1 cellular context compared by ENCODE assay signal in the genomic region with DNA sequence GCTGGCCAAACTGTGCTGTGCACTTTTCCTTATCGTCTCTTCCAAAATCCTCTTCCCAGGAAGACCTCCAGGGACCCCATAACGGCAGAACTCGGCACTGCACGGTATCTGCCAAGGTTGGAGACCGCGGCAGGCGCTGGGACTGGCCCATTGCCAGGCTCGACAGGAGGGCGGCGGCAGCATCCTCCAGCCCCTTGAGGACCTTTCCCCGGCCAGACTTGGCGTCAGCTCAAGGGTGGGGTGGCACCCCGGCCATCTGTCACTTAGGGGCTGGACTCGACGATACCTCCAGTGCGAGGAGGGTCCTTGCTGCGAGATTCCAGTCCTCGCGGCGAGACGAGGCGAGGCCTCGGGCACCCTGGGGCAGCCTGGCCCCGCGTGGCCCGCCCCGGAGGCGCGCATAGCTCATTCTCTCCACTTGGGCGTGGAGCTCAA.
TF ChIP-seq lines count a peak whose summit lies in the region.

No MANE protein-coding gene starts in this region.

TF ChIP-seq in HepG2, 621 proteins besides CTCF, POLR2A, EP300 and RAD21 (continued from another document and continues in another):
- TF ChIP-seq, protein P1, sequence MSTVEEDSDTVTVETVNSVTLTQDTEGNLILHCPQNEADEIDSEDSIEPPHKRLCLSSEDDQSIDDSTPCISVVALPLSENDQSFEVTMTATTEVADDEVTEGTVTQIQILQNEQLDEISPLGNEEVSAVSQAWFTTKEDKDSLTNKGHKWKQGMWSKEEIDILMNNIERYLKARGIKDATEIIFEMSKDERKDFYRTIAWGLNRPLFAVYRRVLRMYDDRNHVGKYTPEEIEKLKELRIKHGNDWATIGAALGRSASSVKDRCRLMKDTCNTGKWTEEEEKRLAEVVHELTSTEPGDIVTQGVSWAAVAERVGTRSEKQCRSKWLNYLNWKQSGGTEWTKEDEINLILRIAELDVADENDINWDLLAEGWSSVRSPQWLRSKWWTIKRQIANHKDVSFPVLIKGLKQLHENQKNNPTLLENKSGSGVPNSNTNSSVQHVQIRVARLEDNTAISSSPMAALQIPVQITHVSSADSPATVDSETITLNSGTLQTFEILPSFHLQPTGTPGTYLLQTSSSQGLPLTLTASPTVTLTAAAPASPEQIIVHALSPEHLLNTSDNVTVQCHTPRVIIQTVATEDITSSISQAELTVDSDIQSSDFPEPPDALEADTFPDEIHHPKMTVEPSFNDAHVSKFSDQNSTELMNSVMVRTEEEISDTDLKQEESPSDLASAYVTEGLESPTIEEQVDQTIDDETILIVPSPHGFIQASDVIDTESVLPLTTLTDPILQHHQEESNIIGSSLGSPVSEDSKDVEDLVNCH (CRISPR knock-in tag; IDR thresholded peaks at IDR 0.05): no peak
- TF ChIP-seq, protein P2, sequence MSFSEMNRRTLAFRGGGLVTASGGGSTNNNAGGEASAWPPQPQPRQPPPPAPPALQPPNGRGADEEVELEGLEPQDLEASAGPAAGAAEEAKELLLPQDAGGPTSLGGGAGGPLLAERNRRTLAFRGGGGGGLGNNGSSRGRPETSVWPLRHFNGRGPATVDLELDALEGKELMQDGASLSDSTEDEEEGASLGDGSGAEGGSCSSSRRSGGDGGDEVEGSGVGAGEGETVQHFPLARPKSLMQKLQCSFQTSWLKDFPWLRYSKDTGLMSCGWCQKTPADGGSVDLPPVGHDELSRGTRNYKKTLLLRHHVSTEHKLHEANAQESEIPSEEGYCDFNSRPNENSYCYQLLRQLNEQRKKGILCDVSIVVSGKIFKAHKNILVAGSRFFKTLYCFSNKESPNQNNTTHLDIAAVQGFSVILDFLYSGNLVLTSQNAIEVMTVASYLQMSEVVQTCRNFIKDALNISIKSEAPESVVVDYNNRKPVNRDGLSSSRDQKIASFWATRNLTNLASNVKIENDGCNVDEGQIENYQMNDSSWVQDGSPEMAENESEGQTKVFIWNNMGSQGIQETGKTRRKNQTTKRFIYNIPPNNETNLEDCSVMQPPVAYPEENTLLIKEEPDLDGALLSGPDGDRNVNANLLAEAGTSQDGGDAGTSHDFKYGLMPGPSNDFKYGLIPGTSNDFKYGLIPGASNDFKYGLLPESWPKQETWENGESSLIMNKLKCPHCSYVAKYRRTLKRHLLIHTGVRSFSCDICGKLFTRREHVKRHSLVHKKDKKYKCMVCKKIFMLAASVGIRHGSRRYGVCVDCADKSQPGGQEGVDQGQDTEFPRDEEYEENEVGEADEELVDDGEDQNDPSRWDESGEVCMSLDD (CRISPR knock-in tag; IDR thresholded peaks at IDR 0.05; ENCODE audit: borderline replicate concordance): no peak
- peak; percentile 87; the same call in 1 of the 2 replicates for TF ChIP-seq EEA1 (CRISPR knock-in tag; IDR thresholded peaks at IDR 0.05; ENCODE audit: borderline replicate concordance)
- no peak for TF ChIP-seq SSRP1 (CRISPR knock-in tag; IDR thresholded peaks at IDR 0.05)
- no peak for TF ChIP-seq RAD51 (IDR thresholded peaks at IDR 0.05; ENCODE audit: borderline replicate concordance)
- TF ChIP-seq, protein P3, sequence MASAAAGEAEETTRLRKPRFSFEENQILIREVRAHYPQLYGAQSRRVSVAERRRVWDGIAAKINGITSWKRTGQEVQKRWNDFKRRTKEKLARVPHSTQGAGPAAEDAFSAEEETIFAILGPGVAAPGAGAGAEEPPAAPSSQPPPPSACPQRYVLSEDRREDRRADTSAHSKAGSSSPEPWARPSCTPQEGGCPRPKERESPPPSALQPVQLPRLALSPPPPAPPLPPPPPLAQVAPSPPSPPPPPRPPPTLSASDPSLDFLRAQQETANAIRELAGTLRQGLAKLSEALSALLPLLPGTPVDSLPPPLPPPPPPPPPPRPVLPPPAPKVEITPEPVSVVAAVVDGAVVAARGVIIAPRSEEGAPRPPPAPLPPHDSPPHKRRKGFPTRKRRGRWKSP (CRISPR knock-in tag; IDR thresholded peaks at IDR 0.05): no peak; the same call in 1 of the 2 replicates
- no peak for TF ChIP-seq ZNF33B (CRISPR knock-in tag; IDR thresholded peaks at IDR 0.05)
- 0 out of 2 replicates have a peak, but pooled peaks have one; percentile 56 for TF ChIP-seq KDM5B (CRISPR knock-in tag; IDR thresholded peaks at IDR 0.05; ENCODE audit: borderline replicate concordance)
- no peak for TF ChIP-seq IRF2 (CRISPR knock-in tag; IDR thresholded peaks at IDR 0.05)
- TF ChIP-seq REXO4 (CRISPR knock-in tag; IDR thresholded peaks at IDR 0.05; ENCODE audit: borderline replicate concordance): no peak
- no peak for TF ChIP-seq ZNF598 (CRISPR knock-in tag; IDR thresholded peaks at IDR 0.05; ENCODE audit: borderline replicate concordance)
- TF ChIP-seq, protein P4, sequence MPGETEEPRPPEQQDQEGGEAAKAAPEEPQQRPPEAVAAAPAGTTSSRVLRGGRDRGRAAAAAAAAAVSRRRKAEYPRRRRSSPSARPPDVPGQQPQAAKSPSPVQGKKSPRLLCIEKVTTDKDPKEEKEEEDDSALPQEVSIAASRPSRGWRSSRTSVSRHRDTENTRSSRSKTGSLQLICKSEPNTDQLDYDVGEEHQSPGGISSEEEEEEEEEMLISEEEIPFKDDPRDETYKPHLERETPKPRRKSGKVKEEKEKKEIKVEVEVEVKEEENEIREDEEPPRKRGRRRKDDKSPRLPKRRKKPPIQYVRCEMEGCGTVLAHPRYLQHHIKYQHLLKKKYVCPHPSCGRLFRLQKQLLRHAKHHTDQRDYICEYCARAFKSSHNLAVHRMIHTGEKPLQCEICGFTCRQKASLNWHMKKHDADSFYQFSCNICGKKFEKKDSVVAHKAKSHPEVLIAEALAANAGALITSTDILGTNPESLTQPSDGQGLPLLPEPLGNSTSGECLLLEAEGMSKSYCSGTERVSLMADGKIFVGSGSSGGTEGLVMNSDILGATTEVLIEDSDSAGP (CRISPR knock-in tag; IDR thresholded peaks at IDR 0.05; ENCODE audit: borderline replicate concordance): no peak
- TF ChIP-seq BCL6 (CRISPR knock-in tag; IDR thresholded peaks at IDR 0.05): no peak
- 0 out of 2 replicates have a peak, but pooled peaks have one; percentile 16 for TF ChIP-seq ZFP36L1 (CRISPR knock-in tag; IDR thresholded peaks at IDR 0.05)
- TF ChIP-seq, protein P5, sequence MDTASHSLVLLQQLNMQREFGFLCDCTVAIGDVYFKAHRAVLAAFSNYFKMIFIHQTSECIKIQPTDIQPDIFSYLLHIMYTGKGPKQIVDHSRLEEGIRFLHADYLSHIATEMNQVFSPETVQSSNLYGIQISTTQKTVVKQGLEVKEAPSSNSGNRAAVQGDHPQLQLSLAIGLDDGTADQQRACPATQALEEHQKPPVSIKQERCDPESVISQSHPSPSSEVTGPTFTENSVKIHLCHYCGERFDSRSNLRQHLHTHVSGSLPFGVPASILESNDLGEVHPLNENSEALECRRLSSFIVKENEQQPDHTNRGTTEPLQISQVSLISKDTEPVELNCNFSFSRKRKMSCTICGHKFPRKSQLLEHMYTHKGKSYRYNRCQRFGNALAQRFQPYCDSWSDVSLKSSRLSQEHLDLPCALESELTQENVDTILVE (CRISPR knock-in tag; IDR thresholded peaks at IDR 0.05): no peak; the same call in 1 of the 2 replicates
- no peak for TF ChIP-seq TEAD2 (CRISPR knock-in tag; IDR thresholded peaks at IDR 0.05)
- TF ChIP-seq ZNF264 (CRISPR knock-in tag; IDR thresholded peaks at IDR 0.05): no peak
- no peak for TF ChIP-seq HDAC6 (IDR thresholded peaks at IDR 0.05; ENCODE audit: low read depth, low read length)
- TF ChIP-seq, protein P6, sequence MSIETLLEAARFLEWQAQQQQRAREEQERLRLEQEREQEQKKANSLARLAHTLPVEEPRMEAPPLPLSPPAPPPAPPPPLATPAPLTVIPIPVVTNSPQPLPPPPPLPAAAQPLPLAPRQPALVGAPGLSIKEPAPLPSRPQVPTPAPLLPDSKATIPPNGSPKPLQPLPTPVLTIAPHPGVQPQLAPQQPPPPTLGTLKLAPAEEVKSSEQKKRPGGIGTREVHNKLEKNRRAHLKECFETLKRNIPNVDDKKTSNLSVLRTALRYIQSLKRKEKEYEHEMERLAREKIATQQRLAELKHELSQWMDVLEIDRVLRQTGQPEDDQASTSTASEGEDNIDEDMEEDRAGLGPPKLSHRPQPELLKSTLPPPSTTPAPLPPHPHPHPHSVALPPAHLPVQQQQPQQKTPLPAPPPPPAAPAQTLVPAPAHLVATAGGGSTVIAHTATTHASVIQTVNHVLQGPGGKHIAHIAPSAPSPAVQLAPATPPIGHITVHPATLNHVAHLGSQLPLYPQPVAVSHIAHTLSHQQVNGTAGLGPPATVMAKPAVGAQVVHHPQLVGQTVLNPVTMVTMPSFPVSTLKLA (IDR thresholded peaks at IDR 0.05): no peak
- TF ChIP-seq ZNF510 (CRISPR knock-in tag; IDR thresholded peaks at IDR 0.05; ENCODE audit: low read depth): no peak
- TF ChIP-seq ZNF543 (CRISPR knock-in tag; IDR thresholded peaks at IDR 0.05): 0 out of 2 replicates have a peak, but pooled peaks have one; percentile 15
- TF ChIP-seq NCOA2 (CRISPR knock-in tag; IDR thresholded peaks at IDR 0.05): no peak
- TF ChIP-seq HES4 (CRISPR knock-in tag; IDR thresholded peaks at IDR 0.05; ENCODE audit: borderline replicate concordance): no peak
- TF ChIP-seq PHF20 (CRISPR knock-in tag; IDR thresholded peaks at IDR 0.05): no peak
- no peak for TF ChIP-seq PHF21A (CRISPR knock-in tag; IDR thresholded peaks at IDR 0.05)
- TF ChIP-seq ZNF326 (CRISPR knock-in tag; IDR thresholded peaks at IDR 0.05; ENCODE audit: borderline replicate concordance): no peak
- TF ChIP-seq, protein P7, sequence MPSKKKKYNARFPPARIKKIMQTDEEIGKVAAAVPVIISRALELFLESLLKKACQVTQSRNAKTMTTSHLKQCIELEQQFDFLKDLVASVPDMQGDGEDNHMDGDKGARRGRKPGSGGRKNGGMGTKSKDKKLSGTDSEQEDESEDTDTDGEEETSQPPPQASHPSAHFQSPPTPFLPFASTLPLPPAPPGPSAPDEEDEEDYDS (CRISPR knock-in tag; IDR thresholded peaks at IDR 0.05): no peak
- TF ChIP-seq ZNF207 (IDR thresholded peaks at IDR 0.05; ENCODE audit: borderline replicate concordance): no peak
- TF ChIP-seq, protein P8, sequence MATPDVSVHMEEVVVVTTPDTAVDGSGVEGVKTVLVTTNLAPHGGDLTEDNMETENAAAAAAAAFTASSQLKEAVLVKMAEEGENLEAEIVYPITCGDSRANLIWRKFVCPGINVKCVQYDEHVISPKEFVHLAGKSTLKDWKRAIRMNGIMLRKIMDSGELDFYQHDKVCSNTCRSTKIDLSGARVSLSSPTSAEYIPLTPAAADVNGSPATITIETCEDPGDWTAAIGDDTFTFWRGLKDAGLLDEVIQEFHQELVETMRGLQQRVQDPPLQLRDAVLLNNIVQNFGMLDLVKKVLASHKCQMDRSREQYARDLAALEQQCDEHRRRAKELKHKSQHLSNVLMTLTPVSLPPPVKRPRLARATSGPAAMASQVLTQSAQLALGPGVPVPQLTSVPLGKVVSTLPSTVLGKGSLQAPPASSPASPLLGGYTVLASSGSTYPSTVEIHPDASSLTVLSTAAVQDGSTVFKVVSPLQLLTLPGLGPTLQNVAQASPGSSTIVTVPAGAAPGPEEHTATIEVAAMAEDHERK (CRISPR knock-in tag; IDR thresholded peaks at IDR 0.05; ENCODE audit: low read depth): no peak
- TF ChIP-seq PPARG (CRISPR knock-in tag; conservative IDR thresholded peaks at IDR 0.05): no peak
- no peak for TF ChIP-seq TOE1 (CRISPR knock-in tag; IDR thresholded peaks at IDR 0.05)
- no peak for TF ChIP-seq FOXJ3 (CRISPR knock-in tag; IDR thresholded peaks at IDR 0.05; ENCODE audit: borderline replicate concordance)
- TF ChIP-seq ZNF343 (CRISPR knock-in tag; IDR thresholded peaks at IDR 0.05): no peak
- TF ChIP-seq, protein P9, sequence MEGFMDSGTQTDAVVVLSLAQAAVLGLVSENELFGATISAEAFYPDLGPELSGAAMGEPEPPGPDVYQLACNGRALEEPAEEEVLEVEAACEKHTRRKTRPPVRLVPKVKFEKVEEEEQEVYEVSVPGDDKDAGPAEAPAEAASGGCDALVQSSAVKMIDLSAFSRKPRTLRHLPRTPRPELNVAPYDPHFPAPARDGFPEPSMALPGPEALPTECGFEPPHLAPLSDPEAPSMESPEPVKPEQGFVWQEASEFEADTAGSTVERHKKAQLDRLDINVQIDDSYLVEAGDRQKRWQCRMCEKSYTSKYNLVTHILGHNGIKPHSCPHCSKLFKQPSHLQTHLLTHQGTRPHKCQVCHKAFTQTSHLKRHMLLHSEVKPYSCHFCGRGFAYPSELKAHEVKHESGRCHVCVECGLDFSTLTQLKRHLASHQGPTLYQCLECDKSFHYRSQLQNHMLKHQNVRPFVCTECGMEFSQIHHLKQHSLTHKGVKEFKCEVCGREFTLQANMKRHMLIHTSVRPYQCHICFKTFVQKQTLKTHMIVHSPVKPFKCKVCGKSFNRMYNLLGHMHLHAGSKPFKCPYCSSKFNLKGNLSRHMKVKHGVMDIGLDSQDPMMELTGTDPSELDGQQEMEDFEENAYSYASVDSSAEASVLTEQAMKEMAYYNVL (CRISPR knock-in tag; IDR thresholded peaks at IDR 0.05; ENCODE audit: borderline replicate concordance): no peak
- TF ChIP-seq, protein P10, sequence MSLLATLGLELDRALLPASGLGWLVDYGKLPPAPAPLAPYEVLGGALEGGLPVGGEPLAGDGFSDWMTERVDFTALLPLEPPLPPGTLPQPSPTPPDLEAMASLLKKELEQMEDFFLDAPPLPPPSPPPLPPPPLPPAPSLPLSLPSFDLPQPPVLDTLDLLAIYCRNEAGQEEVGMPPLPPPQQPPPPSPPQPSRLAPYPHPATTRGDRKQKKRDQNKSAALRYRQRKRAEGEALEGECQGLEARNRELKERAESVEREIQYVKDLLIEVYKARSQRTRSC (CRISPR knock-in tag; IDR thresholded peaks at IDR 0.05; ENCODE audit: low read depth): no peak
- no peak for TF ChIP-seq PAF1 (CRISPR knock-in tag; IDR thresholded peaks at IDR 0.05)
- 0 out of 2 replicates have a peak, but pooled peaks have one; percentile 11 for TF ChIP-seq ARNT2 (CRISPR knock-in tag; IDR thresholded peaks at IDR 0.05; ENCODE audit: low read depth)
- TF ChIP-seq SMARCE1 (IDR thresholded peaks at IDR 0.05; ENCODE audit: borderline replicate concordance): no peak
- TF ChIP-seq SMAD9 (CRISPR knock-in tag; IDR thresholded peaks at IDR 0.05): no peak
- TF ChIP-seq JUND (CRISPR knock-in tag; IDR thresholded peaks at IDR 0.05): no peak
- no peak for TF ChIP-seq RNF2 (conservative IDR thresholded peaks at IDR 0.05; ENCODE audit: low read depth)
- no peak for TF ChIP-seq ZIK1 (CRISPR knock-in tag; IDR thresholded peaks at IDR 0.05; ENCODE audit: borderline replicate concordance, low read depth)
- TF ChIP-seq, protein P11, sequence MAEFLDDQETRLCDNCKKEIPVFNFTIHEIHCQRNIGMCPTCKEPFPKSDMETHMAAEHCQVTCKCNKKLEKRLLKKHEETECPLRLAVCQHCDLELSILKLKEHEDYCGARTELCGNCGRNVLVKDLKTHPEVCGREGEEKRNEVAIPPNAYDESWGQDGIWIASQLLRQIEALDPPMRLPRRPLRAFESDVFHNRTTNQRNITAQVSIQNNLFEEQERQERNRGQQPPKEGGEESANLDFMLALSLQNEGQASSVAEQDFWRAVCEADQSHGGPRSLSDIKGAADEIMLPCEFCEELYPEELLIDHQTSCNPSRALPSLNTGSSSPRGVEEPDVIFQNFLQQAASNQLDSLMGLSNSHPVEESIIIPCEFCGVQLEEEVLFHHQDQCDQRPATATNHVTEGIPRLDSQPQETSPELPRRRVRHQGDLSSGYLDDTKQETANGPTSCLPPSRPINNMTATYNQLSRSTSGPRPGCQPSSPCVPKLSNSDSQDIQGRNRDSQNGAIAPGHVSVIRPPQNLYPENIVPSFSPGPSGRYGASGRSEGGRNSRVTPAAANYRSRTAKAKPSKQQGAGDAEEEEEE (CRISPR knock-in tag; IDR thresholded peaks at IDR 0.05; ENCODE audit: borderline replicate concordance): 0 out of 2 replicates have a peak, but pooled peaks have one; percentile 58
- TF ChIP-seq, protein P12, sequence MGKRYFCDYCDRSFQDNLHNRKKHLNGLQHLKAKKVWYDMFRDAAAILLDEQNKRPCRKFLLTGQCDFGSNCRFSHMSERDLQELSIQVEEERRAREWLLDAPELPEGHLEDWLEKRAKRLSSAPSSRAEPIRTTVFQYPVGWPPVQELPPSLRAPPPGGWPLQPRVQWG (CRISPR knock-in tag; IDR thresholded peaks at IDR 0.05; ENCODE audit: borderline replicate concordance, low read depth): no peak
- TF ChIP-seq HOXA3 (CRISPR knock-in tag; IDR thresholded peaks at IDR 0.05): peak; percentile 36; the same call in 1 of the 2 replicates
